In the genomic region with DNA sequence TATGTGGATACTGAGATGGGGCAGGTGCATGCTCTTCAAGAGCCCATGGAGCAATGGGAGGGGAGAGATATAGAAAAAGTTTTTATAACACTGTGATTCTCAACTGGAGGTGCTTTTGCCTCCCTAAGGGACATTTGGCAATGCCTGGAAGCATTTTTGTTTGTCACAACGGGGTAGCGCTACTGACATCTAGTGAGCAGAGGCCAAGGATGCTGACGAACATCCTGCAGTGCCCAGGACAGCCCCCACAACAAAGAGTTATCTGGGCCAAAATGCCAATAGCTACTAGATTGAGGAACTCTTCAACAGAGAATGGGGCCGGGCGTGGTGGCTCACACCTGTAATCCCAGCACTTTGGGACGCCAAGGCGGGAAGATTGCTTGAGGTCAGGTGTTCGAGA, we compare ENCODE assay signal across 27 cellular contexts.
DNase-seq lines count a peak whose midpoint lies in the region; ATAC-seq and TF ChIP-seq lines count a peak whose summit lies in the region.
"Had no signal": no experiment of that assay in that cellular context is flagged by ENCODE, and none has a peak within 500 bp of the region (broad histone marks: within the 10 kb centered on the region; RNA-seq: fewer than 3 reads in every experiment).

No MANE protein-coding gene starts in this region.

- H3K4me3 ChIP-seq in AG04449 (ENCODE audit: low read depth, low read length): no peak overlapping the region
- H3K4me3 ChIP-seq in choroid plexus epithelial cell (ENCODE audit: low read depth, low read length): no peak overlapping the region
- H3K4me3 ChIP-seq: colonic mucosa, GM23248, SJCRH30 had no signal

- TF ChIP-seq CTCF in AG04449 (IDR thresholded peaks at IDR 0.05; ENCODE audit: insufficient read depth, low read length, missing control alignments): peak; percentile 2
- peak; percentile 9 for TF ChIP-seq CTCF in choroid plexus epithelial cell (conservative IDR thresholded peaks at IDR 0.05; ENCODE audit: low read depth, low read length)

- POLR2A ChIA-PET in AG04449 (lab: Yijun Ruan, JAX): no interaction called here

- DNase-seq in DMS 273 (lab: John Stamatoyannopoulos, UW; ENCODE audit: unreplicated experiment) (peak; percentile 4), DMS 273 treated with DMSO at 0.1 percent for 48 hours (lab: John Stamatoyannopoulos, UW) (no peak), AG04449 (ENCODE audit: low read depth, low spot score) (no peak), NCI-H128 (lab: John Stamatoyannopoulos, UW; ENCODE audit: unreplicated experiment) (peak; percentile 34), choroid plexus epithelial cell (ENCODE audit: low read depth) (no peak), SIG-M5 (lab: John Stamatoyannopoulos, UW) (no peak), NCI-H1105 (lab: John Stamatoyannopoulos, UW) (no peak)
- DNase-seq: activated CD4-positive, alpha-beta T cell treated with anti-CD3 and anti-CD28 coated beads, Interleukin-2, amount 50 U/mL, for 48 hours; activated gamma-delta T cell treated with Interleukin-2 at 50 U/mL for 16 hours; activated naive CD8-positive, alpha-beta T cell treated with anti-CD3 and anti-CD28 coated beads, Interleukin-2, amount 10 ng/mL, durations not matched to agents 7 days and 5 days; activated T-cell treated with anti-CD3 and anti-CD28 coated beads, Interleukin-2, amount 50 U/mL, for 48 hours; aorta; CD4-positive, CD25-positive, alpha-beta regulatory T cell; colonic mucosa; effector CD8-positive, alpha-beta T cell; GM23248; mammary epithelial cell; MM.1S; NCI-H1694 treated with DMSO at 0.1 percent for 48 hours; NCI-H2227 treated with DMSO at 0.1 percent for 48 hours; NCI-H82; SJCRH30; substantia nigra; trophoblast cell had no signal

- no peak for ATAC-seq in HG03135 (IDR thresholded peaks at IDR 0.05; ENCODE audit: unreplicated experiment)
- ATAC-seq: activated CD4-positive, CD25-positive, alpha-beta regulatory T cell treated with anti-CD3 and anti-CD28 coated beads, Interleukin-2, amount 50 U/mL, for 24 hours; stimulated activated memory B cell treated with anti-CD40 and anti-IgM and Interleukin-4, amounts not matched to agents 10 μg/mL and 1 μg/mL and 100 μg/mL, for 72 hours had no signal

- CTCF ChIA-PET in AG04449 (lab: Yijun Ruan, JAX): interaction anchor here (1.1 to 1.5 kb wide), 3 partner anchors 15 to 280 kb away, joined by 3 to 4 read pairs (median 4); no protein-coding TSS in a partner anchor

Comparison
In these comparisons a context has a peak if more than half of its experiments do, and no peak if none do; other contexts are left out.
1. DNase-seq: peak in DMS 273 (single experiment) and NCI-H128 (single experiment); none in DMS 273 treated with DMSO at 0.1 percent for 48 hours (single experiment), AG04449 (single experiment), choroid plexus epithelial cell (single experiment), SIG-M5 (single experiment) and NCI-H1105 (single experiment).